Comparison of ENCODE assay signal across 14 cellular contexts in the genomic region with DNA sequence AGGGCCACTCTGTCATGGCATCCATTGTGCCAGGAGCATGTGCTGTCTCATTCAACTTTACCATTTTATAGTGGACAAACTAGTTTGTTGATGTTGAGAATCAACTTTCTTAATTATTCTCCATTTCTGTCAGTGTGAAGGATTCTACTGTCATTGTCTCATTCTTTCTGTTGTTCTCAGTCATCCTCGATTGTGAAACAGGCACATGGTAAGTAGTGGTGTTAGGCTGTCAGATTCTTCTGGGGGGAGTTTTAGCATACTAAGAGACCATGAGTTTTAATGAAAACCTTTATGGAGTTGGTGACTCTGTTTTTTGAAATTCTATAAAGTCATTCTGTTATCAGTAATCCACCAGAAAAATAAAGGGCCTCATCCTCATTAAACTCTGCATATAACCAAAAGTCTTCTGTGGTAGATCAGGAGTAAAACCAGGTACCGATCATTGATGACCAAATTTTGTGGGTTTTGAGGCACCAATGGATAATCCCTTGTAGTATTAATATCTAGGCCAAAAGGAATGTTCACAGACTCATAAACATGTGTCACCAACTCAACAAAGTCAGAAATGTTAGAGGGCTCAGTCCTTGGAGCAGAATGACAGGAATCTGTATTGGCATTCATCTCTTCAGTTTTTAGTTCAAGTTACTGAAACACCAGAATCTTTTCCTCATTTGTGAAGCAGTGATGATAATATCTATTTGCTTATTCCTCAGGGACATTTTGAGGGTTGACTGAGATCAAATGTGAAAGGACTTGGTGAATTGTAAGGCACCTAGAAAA.
A peak's percentile ranks its signal among the peaks of the same experiment; 100 is the strongest.
DNase-seq lines count a peak whose midpoint lies in the region; ATAC-seq and TF ChIP-seq lines count a peak whose summit lies in the region.
"Had no signal": no experiment of that assay in that cellular context is flagged by ENCODE, and none has a peak within 500 bp of the region (broad histone marks: within the 10 kb centered on the region; RNA-seq: fewer than 3 reads in every experiment).

No MANE protein-coding gene starts in this region.

- TF ChIP-seq CTCF in CD8-positive, alpha-beta T cell (IDR thresholded peaks at IDR 0.05) = no peak
- TF ChIP-seq CTCF in MCF 10A (IDR thresholded peaks at IDR 0.05; ENCODE audit: unreplicated experiment) = no peak
- no peak for TF ChIP-seq CTCF in neutrophil (IDR thresholded peaks at IDR 0.05)

- BruUV-seq in MCF 10A (replicated peaks; lab: Mats Ljungman, UMichigan) = no TSS peak

- intact Hi-C loops in CD8-positive, alpha-beta T cell (cut with DNase I, micrococcal nuclease) = no loop called here
- intact Hi-C loops in MCF 10A (cut with micrococcal nuclease) = no loop called here
- intact Hi-C loops in activated naive CD4-positive, alpha-beta T cell treated with anti-CD3 and anti-CD28 coated beads for 36 hours (cut with micrococcal nuclease) = no loop called here

- no peaks in the 10 kb centered on the region for H3K27me3 ChIP-seq in CD8-positive, alpha-beta T cell (ENCODE audit: insufficient read depth, low read length)
- H3K27me3 ChIP-seq in neutrophil = no peaks in the 10 kb centered on the region

- no peaks in the 10 kb centered on the region for H3K36me3 ChIP-seq in CD8-positive, alpha-beta T cell (ENCODE audit: insufficient read depth, low read length)
- H3K36me3 ChIP-seq in neutrophil = no peaks in the 10 kb centered on the region

- H3K27me3 Mint-ChIP-seq in CD8-positive, alpha-beta T cell (ENCODE audit: low read depth) = no peaks in the 10 kb centered on the region
- H3K27me3 Mint-ChIP-seq in MCF 10A (ENCODE audit: insufficient read depth, unreplicated experiment) = no peaks in the 10 kb centered on the region
- H3K27me3 Mint-ChIP-seq in activated naive CD4-positive, alpha-beta T cell treated with anti-CD3 and anti-CD28 coated beads for 36 hours (ENCODE audit: low read depth) = no peaks in the 10 kb centered on the region
- H3K27me3 Mint-ChIP-seq: CD4-positive, CD25-positive, alpha-beta regulatory T cell had no signal

- H3K9me3 Mint-ChIP-seq in CD8-positive, alpha-beta T cell = no peaks in the 10 kb centered on the region
- no peaks in the 10 kb centered on the region for H3K9me3 Mint-ChIP-seq in MCF 10A (ENCODE audit: unreplicated experiment)
- H3K9me3 Mint-ChIP-seq in activated naive CD4-positive, alpha-beta T cell treated with anti-CD3 and anti-CD28 coated beads for 36 hours = no peaks in the 10 kb centered on the region
- H3K9me3 Mint-ChIP-seq: activated T-cell treated with anti-CD3 and anti-CD28 coated beads, Interleukin-2, amount 50 U/mL, for 72 hours; CD4-positive, CD25-positive, alpha-beta regulatory T cell had no signal

- no peaks in the 10 kb centered on the region for H3K36me3 Mint-ChIP-seq in CD8-positive, alpha-beta T cell
- no peaks in the 10 kb centered on the region for H3K36me3 Mint-ChIP-seq in MCF 10A (ENCODE audit: insufficient read depth, unreplicated experiment)
- H3K36me3 Mint-ChIP-seq in activated naive CD4-positive, alpha-beta T cell treated with anti-CD3 and anti-CD28 coated beads for 36 hours (ENCODE audit: low read depth) = peaks cover 5% of the 10 kb centered on the region
- H3K36me3 Mint-ChIP-seq: CD4-positive, CD25-positive, alpha-beta regulatory T cell had no signal

- no peaks in the 10 kb centered on the region for H3K9me3 ChIP-seq in CD8-positive, alpha-beta T cell (ENCODE audit: low read length)
- H3K9me3 ChIP-seq in neutrophil = no peaks in the 10 kb centered on the region

- no peak for ATAC-seq in CD8-positive, alpha-beta T cell
- peak; percentile 33 for ATAC-seq in HG02885 (IDR thresholded peaks at IDR 0.05; ENCODE audit: poor library complexity, unreplicated experiment)
- ATAC-seq in HG02763 (IDR thresholded peaks at IDR 0.05; ENCODE audit: unreplicated experiment) = no peak

- peaks cover 13% of the 10 kb centered on the region for H3K4me1 ChIP-seq in CD8-positive, alpha-beta T cell (ENCODE audit: insufficient read depth, low read length)
- peaks cover 28 to 47% of the 10 kb centered on the region in 2 experiments for H3K4me1 ChIP-seq in neutrophil (ENCODE audit: control insufficient read depth in 1 of 2, insufficient read depth in 1 of 2, low read depth in 1 of 2, low read length in 1 of 2)

- no peak overlapping the region for H3K4me3 Mint-ChIP-seq in CD8-positive, alpha-beta T cell
- no peak overlapping the region for H3K4me3 Mint-ChIP-seq in MCF 10A (ENCODE audit: unreplicated experiment)
- no peak overlapping the region for H3K4me3 Mint-ChIP-seq in activated naive CD4-positive, alpha-beta T cell treated with anti-CD3 and anti-CD28 coated beads for 36 hours
- H3K4me3 Mint-ChIP-seq: activated T-cell treated with anti-CD3 and anti-CD28 coated beads, Interleukin-2, amount 50 U/mL, for 72 hours; CD4-positive, CD25-positive, alpha-beta regulatory T cell had no signal

- H3K4me3 ChIP-seq in CD8-positive, alpha-beta T cell (ENCODE audit: low read depth, low read length) = no peak overlapping the region
- H3K4me3 ChIP-seq in neutrophil (ENCODE audit: low read depth in 1 of 2, low read length in 1 of 2) = no peak overlapping the region

- POLR2A ChIA-PET in CD8-positive, alpha-beta T cell (lab: Charles Lee) = no interaction called here
- POLR2A ChIA-PET in MCF 10A (lab: Yijun Ruan, JAX) = interaction anchor here (0.6 to 1.8 kb wide), 11 partner anchors 9 to 74 kb away, joined by 3 to 9 read pairs (median 3); a partner anchor contains a TSS

- H3K4me1 Mint-ChIP-seq in CD8-positive, alpha-beta T cell (ENCODE audit: low read depth) = peaks cover 69% of the 10 kb centered on the region
- H3K4me1 Mint-ChIP-seq in MCF 10A (ENCODE audit: insufficient read depth, unreplicated experiment) = peaks cover 65% of the 10 kb centered on the region
- H3K4me1 Mint-ChIP-seq in activated naive CD4-positive, alpha-beta T cell treated with anti-CD3 and anti-CD28 coated beads for 36 hours (ENCODE audit: low read depth) = peaks cover 54% of the 10 kb centered on the region

- H3K27ac ChIP-seq in CD8-positive, alpha-beta T cell (ENCODE audit: low read depth, low read length) = no peak overlapping the region
- H3K27ac ChIP-seq in neutrophil = peak overlapping the region; percentile 80
- H3K27ac ChIP-seq: KMS-11 had no signal

- peak overlapping the region; percentile 37 for H3K27ac Mint-ChIP-seq in CD8-positive, alpha-beta T cell
- peak overlapping the region; percentile 81 for H3K27ac Mint-ChIP-seq in MCF 10A (ENCODE audit: low read depth, unreplicated experiment)
- no peak overlapping the region for H3K27ac Mint-ChIP-seq in activated naive CD4-positive, alpha-beta T cell treated with anti-CD3 and anti-CD28 coated beads for 36 hours
- H3K27ac Mint-ChIP-seq: activated T-cell treated with anti-CD3 and anti-CD28 coated beads, Interleukin-2, amount 50 U/mL, for 72 hours had no signal

- CTCF ChIA-PET in CD8-positive, alpha-beta T cell (lab: Charles Lee) = interaction anchor here (0.6 kb wide), 1 partner anchor 24 kb away, joined by 3 read pairs; no protein-coding TSS in a partner anchor
- CTCF ChIA-PET in MCF 10A (lab: Yijun Ruan, JAX) = interaction anchor here (0.5 to 0.7 kb wide), 2 partner anchors 8 to 558 kb away, joined by 3 to 5 read pairs; no protein-coding TSS in a partner anchor
- CTCF ChIA-PET in activated naive CD4-positive, alpha-beta T cell treated with anti-CD3 and anti-CD28 coated beads for 36 hours (lab: Charles Lee) = interaction anchor here (0.5 to 0.6 kb wide), 2 partner anchors 55 to 226 kb away, joined by 3 read pairs; no protein-coding TSS in a partner anchor

- no peak for DNase-seq in CD8-positive, alpha-beta T cell
- DNase-seq in MCF 10A (ENCODE audit: unreplicated experiment) = no peak
- no peak for DNase-seq in DMS79 (lab: John Stamatoyannopoulos, UW)
- DNase-seq in activated naive CD4-positive, alpha-beta T cell treated with anti-CD3 and anti-CD28 coated beads for 36 hours = no peak
- DNase-seq in glomerular visceral epithelial cell (ENCODE audit: extremely low spot score) = no peak
- DNase-seq: activated T-cell treated with anti-CD3 and anti-CD28 coated beads, Interleukin-2, amount 50 U/mL, for 72 hours; CD4-positive, CD25-positive, alpha-beta regulatory T cell; central memory CD4-positive, alpha-beta T cell; GF-D8; NCI-H2029 treated with DMSO at 0.1 percent for 48 hours had no signal
